ENCODE assay signal across 9 cellular contexts in the genomic region with DNA sequence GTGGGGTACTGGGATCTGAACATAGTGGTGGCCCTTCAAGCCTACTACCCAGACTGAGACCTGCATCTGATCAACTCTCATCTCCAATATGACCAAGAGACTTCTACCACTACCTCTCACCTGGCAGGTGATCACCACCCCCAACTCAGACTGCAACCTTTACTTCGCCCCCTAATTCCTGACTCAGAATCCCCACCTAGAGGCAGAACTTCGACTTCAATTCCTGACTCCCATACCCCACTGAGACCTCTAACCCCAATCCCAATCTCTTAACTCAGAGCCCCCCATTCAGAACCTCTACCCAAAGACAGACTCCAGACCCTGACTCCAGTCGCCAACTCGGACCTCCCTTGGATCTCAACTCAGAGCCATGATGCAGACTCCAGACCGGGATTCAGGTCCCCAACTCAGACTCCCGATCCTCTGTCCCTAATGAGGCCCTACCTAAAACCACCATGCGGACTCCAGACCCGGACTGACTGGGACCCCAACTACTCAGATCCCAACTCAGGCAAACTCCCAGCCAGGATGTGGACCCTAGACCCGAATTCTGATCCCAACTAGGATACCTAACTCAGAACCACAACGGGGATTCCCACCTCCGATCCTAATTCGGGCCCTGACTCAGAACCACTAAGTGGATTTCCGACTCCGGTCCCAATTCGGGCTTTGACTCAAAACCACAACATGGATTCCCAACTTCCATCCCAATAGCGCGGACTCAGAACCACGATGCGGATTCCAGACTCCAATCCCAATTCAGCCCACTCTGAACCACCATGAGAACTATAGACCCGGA. TPM values are rescaled to one million over a fixed set of nuclear protein-coding genes. Genes with fewer than 3 reads are reported as not detected.
A peak's percentile ranks its signal among the peaks of the same experiment; 100 is the strongest.
DNase-seq lines count a peak whose midpoint lies in the region; ATAC-seq and TF ChIP-seq lines count a peak whose summit lies in the region.
"Had no signal": no experiment of that assay in that cellular context is flagged by ENCODE, and none has a peak within 500 bp of the region (broad histone marks: within the 10 kb centered on the region; RNA-seq: fewer than 3 reads in every experiment).

No MANE protein-coding gene starts in this region.

- POLR2A ChIA-PET in activated B cell treated with CpG ODN at 0.5 μM for 24 hours (lab: Charles Lee): no interaction called here

- no peak for ATAC-seq in activated B cell treated with CpG ODN at 0.5 μM for 24 hours (ENCODE audit: low read depth)
- ATAC-seq in HG02981 (IDR thresholded peaks at IDR 0.05; ENCODE audit: unreplicated experiment): no peak

- peak overlapping the region; percentile 85 for H3K4me3 Mint-ChIP-seq in activated B cell treated with CpG ODN at 0.5 μM for 24 hours

- TF ChIP-seq CTCF in activated B cell treated with CpG ODN at 0.5 μM for 24 hours (IDR thresholded peaks at IDR 0.05): no peak
- no peak for TF ChIP-seq CTCF in right atrium auricular region (IDR thresholded peaks at IDR 0.05)

- H3K27me3 Mint-ChIP-seq in activated B cell treated with CpG ODN at 0.5 μM for 24 hours: no peaks in the 10 kb centered on the region

- CTCF ChIA-PET in activated B cell treated with CpG ODN at 0.5 μM for 24 hours (lab: Charles Lee): no interaction called here

- H3K4me3 ChIP-seq in H7 (ENCODE audit: insufficient read depth, low read depth, low read length) (peak overlapping the region; percentile 71), right atrium auricular region (peak overlapping the region; percentile 68 to 70), skin epidermis (peak overlapping the region; percentile 53 to 68 (median 62))

- DNase-seq in H7 (peak; percentile 70), activated B cell treated with CpG ODN at 0.5 μM for 24 hours (no peak), right atrium auricular region (ENCODE audit: low spot score) (no peak), NCI-H146 (lab: John Stamatoyannopoulos, UW) (no peak), NCI-H446 treated with DMSO at 0.1 percent for 48 hours (lab: John Stamatoyannopoulos, UW) (no peak), NCI-H1930 (lab: John Stamatoyannopoulos, UW) (no peak)
- DNase-seq: KG1 had no signal

- peaks cover 13% of the 10 kb centered on the region for H3K36me3 Mint-ChIP-seq in activated B cell treated with CpG ODN at 0.5 μM for 24 hours (ENCODE audit: low read depth)

- H3K4me1 ChIP-seq in right atrium auricular region: peaks cover 0 to 35% of the 10 kb centered on the region in 2 donors

- H3K27ac ChIP-seq in right atrium auricular region (peak overlapping the region in 1 of 2 donors; percentile 81), skin epidermis (peak overlapping the region in 11 of 21 experiments; percentile 68 to 91 (median 87))

- peak overlapping the region; percentile 18 for H3K27ac Mint-ChIP-seq in activated B cell treated with CpG ODN at 0.5 μM for 24 hours

- intact Hi-C loops in activated B cell treated with CpG ODN at 0.5 μM for 24 hours (cut with micrococcal nuclease): loop anchor here (10.0 kb wide), 1 partner anchor 164 kb away; no protein-coding TSS in a partner anchor

- H3K4me1 Mint-ChIP-seq in activated B cell treated with CpG ODN at 0.5 μM for 24 hours: peaks cover 49% of the 10 kb centered on the region

- H3K9me3 Mint-ChIP-seq in activated B cell treated with CpG ODN at 0.5 μM for 24 hours: no peaks in the 10 kb centered on the region

- H3K36me3 ChIP-seq in H7 (replicated peaks; ENCODE audit: control insufficient read depth, insufficient read depth, low read length) (no peaks in the 10 kb centered on the region), right atrium auricular region (no peaks in the 10 kb centered on the region)

- no peaks in the 10 kb centered on the region for H3K9me3 ChIP-seq in right atrium auricular region

- H3K27me3 ChIP-seq in H7 (ENCODE audit: control insufficient read depth, insufficient read depth, low read length): peaks cover 10% of the 10 kb centered on the region
- no peaks in the 10 kb centered on the region for H3K27me3 ChIP-seq in right atrium auricular region

RNA-seq across cellular contexts. Expression of a gene that starts 1.2 kb away (rescaled TPM):
- 0.83 and 1.9 TPM in 2 replicates for total RNA-seq in H7 (2014; rRNA removed; shearing (Covaris generic))
- total RNA-seq in activated B cell treated with CpG ODN at 0.5 μM for 24 hours (0.88 and 1.2 TPM in 2 replicates), right atrium auricular region (under 1 TPM; 0.35 to 0.37 TPM)
